In the genomic region with DNA sequence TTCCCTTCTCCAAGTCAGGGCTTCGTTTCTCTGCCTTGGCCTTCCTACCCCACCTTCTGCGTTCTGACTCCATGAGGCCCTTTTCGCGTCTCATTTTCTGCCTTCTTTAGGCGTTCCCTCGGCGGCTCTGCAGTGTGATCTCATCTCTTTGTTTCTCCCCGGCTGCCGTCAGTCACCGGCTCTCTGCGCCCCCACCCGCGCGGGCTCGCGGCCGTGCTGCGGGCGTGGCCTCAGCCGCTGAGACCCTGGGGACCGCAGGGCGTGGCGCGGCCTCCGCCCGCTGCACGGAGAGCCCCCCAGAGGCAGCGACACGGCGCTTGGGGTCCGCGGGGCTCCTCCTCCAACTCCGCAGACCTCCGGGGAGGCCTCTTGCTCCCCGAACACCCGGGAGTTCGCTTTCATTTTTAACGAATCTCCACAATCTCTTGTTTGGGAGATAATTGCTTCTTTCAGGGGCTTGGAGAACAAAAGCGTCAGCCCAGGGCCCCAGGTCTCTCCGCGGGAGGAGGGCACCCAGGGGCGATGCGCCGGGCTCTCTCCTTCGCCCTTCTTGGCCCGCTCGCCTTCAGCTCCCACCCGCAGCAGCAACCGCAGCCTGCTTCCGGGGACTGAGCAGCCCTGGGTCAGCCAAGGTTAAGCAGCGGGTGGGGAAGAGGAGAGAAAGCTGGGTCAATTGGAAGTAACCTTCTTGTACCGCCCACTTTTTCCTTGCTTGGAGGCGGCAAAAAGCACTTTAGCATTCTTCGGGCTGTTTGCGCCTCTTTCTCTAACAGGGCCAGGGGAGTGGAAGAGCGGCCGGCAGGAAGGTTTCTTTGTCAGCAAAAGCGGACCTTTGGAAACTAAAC, we compare ENCODE assay signal across 1 cellular context.
A peak's percentile ranks its signal among the peaks of the same experiment; 100 is the strongest.
TF ChIP-seq lines count a peak whose summit lies in the region.

No MANE protein-coding gene starts in this region.

TF ChIP-seq in HepG2, 621 proteins besides CTCF, POLR2A, EP300 and RAD21 (continued from another document and continues in another):
- TF ChIP-seq, protein P1, sequence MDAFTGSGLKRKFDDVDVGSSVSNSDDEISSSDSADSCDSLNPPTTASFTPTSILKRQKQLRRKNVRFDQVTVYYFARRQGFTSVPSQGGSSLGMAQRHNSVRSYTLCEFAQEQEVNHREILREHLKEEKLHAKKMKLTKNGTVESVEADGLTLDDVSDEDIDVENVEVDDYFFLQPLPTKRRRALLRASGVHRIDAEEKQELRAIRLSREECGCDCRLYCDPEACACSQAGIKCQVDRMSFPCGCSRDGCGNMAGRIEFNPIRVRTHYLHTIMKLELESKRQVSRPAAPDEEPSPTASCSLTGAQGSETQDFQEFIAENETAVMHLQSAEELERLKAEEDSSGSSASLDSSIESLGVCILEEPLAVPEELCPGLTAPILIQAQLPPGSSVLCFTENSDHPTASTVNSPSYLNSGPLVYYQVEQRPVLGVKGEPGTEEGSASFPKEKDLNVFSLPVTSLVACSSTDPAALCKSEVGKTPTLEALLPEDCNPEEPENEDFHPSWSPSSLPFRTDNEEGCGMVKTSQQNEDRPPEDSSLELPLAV (CRISPR knock-in tag; conservative IDR thresholded peaks at IDR 0.05; ENCODE audit: low read depth), result no peak
- peak; percentile 49 for TF ChIP-seq ASH2L (IDR thresholded peaks at IDR 0.05; ENCODE audit: insufficient read length, low read depth, low read length)
- TF ChIP-seq ZNF251 (CRISPR knock-in tag; IDR thresholded peaks at IDR 0.05), result no peak
- no peak for TF ChIP-seq JARID2 (CRISPR knock-in tag; IDR thresholded peaks at IDR 0.05; ENCODE audit: insufficient replicate concordance)
- no peak for TF ChIP-seq ZNF724P (CRISPR knock-in tag; IDR thresholded peaks at IDR 0.05; ENCODE audit: borderline replicate concordance)
- TF ChIP-seq ZNF333 (CRISPR knock-in tag; IDR thresholded peaks at IDR 0.05; ENCODE audit: borderline replicate concordance), result no peak
- TF ChIP-seq MAZ (IDR thresholded peaks at IDR 0.05; ENCODE audit: borderline replicate concordance, low read depth, low read length), result no peak
- TF ChIP-seq MAZ (CRISPR knock-in tag; IDR thresholded peaks at IDR 0.05; ENCODE audit: low read depth), result no peak
- TF ChIP-seq, protein P2, sequence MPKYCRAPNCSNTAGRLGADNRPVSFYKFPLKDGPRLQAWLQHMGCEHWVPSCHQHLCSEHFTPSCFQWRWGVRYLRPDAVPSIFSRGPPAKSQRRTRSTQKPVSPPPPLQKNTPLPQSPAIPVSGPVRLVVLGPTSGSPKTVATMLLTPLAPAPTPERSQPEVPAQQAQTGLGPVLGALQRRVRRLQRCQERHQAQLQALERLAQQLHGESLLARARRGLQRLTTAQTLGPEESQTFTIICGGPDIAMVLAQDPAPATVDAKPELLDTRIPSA (CRISPR knock-in tag; IDR thresholded peaks at IDR 0.05; ENCODE audit: borderline replicate concordance), result no peak
- TF ChIP-seq MED13 (CRISPR knock-in tag; IDR thresholded peaks at IDR 0.05), result 0 out of 2 replicates have a peak, but pooled peaks have one; percentile 21
- no peak for TF ChIP-seq ZNF660 (CRISPR knock-in tag; IDR thresholded peaks at IDR 0.05; ENCODE audit: borderline replicate concordance, low read depth)
- TF ChIP-seq, protein P3, sequence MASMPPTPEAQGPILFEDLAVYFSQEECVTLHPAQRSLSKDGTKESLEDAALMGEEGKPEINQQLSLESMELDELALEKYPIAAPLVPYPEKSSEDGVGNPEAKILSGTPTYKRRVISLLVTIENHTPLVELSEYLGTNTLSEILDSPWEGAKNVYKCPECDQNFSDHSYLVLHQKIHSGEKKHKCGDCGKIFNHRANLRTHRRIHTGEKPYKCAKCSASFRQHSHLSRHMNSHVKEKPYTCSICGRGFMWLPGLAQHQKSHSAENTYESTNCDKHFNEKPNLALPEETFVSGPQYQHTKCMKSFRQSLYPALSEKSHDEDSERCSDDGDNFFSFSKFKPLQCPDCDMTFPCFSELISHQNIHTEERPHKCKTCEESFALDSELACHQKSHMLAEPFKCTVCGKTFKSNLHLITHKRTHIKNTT (CRISPR knock-in tag; IDR thresholded peaks at IDR 0.05), result no peak
- TF ChIP-seq SNAPC2 (CRISPR knock-in tag; IDR thresholded peaks at IDR 0.05), result no peak
- TF ChIP-seq KAT2B (IDR thresholded peaks at IDR 0.05; ENCODE audit: borderline replicate concordance, low read depth, low read length), result no peak
- no peak for TF ChIP-seq ZNF839 (CRISPR knock-in tag; IDR thresholded peaks at IDR 0.05; ENCODE audit: borderline replicate concordance)
- TF ChIP-seq, protein P4, sequence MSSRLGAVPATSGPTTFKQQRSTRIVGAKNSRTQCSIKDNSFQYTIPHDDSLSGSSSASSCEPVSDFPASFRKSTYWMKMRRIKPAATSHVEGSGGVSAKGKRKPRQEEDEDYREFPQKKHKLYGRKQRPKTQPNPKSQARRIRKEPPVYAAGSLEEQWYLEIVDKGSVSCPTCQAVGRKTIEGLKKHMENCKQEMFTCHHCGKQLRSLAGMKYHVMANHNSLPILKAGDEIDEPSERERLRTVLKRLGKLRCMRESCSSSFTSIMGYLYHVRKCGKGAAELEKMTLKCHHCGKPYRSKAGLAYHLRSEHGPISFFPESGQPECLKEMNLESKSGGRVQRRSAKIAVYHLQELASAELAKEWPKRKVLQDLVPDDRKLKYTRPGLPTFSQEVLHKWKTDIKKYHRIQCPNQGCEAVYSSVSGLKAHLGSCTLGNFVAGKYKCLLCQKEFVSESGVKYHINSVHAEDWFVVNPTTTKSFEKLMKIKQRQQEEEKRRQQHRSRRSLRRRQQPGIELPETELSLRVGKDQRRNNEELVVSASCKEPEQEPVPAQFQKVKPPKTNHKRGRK (CRISPR knock-in tag; IDR thresholded peaks at IDR 0.05), result no peak
- TF ChIP-seq TERF1 (CRISPR knock-in tag; IDR thresholded peaks at IDR 0.05), result no peak
- no peak for TF ChIP-seq MTA3 (CRISPR knock-in tag; IDR thresholded peaks at IDR 0.05)
- TF ChIP-seq, protein P5, sequence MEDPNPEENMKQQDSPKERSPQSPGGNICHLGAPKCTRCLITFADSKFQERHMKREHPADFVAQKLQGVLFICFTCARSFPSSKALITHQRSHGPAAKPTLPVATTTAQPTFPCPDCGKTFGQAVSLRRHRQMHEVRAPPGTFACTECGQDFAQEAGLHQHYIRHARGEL (CRISPR knock-in tag; IDR thresholded peaks at IDR 0.05), result no peak
- TF ChIP-seq, protein P6, sequence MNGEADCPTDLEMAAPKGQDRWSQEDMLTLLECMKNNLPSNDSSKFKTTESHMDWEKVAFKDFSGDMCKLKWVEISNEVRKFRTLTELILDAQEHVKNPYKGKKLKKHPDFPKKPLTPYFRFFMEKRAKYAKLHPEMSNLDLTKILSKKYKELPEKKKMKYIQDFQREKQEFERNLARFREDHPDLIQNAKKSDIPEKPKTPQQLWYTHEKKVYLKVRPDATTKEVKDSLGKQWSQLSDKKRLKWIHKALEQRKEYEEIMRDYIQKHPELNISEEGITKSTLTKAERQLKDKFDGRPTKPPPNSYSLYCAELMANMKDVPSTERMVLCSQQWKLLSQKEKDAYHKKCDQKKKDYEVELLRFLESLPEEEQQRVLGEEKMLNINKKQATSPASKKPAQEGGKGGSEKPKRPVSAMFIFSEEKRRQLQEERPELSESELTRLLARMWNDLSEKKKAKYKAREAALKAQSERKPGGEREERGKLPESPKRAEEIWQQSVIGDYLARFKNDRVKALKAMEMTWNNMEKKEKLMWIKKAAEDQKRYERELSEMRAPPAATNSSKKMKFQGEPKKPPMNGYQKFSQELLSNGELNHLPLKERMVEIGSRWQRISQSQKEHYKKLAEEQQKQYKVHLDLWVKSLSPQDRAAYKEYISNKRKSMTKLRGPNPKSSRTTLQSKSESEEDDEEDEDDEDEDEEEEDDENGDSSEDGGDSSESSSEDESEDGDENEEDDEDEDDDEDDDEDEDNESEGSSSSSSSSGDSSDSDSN (CRISPR knock-in tag; IDR thresholded peaks at IDR 0.05), result peak; percentile 44; the same call in 1 of the 2 replicates
- TF ChIP-seq ZNF790 (CRISPR knock-in tag; IDR thresholded peaks at IDR 0.05; ENCODE audit: borderline replicate concordance), result no peak
- TF ChIP-seq, protein P7, sequence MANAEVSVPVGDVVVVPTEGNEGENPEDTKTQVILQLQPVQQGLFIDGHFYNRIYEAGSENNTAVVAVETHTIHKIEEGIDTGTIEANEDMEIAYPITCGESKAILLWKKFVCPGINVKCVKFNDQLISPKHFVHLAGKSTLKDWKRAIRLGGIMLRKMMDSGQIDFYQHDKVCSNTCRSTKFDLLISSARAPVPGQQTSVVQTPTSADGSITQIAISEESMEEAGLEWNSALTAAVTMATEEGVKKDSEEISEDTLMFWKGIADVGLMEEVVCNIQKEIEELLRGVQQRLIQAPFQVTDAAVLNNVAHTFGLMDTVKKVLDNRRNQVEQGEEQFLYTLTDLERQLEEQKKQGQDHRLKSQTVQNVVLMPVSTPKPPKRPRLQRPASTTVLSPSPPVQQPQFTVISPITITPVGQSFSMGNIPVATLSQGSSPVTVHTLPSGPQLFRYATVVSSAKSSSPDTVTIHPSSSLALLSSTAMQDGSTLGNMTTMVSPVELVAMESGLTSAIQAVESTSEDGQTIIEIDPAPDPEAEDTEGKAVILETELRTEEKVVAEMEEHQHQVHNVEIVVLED (CRISPR knock-in tag; IDR thresholded peaks at IDR 0.05; ENCODE audit: borderline replicate concordance), result no peak
- TF ChIP-seq ZFP36L2 (CRISPR knock-in tag; IDR thresholded peaks at IDR 0.05), result no peak
- TF ChIP-seq, protein P8, sequence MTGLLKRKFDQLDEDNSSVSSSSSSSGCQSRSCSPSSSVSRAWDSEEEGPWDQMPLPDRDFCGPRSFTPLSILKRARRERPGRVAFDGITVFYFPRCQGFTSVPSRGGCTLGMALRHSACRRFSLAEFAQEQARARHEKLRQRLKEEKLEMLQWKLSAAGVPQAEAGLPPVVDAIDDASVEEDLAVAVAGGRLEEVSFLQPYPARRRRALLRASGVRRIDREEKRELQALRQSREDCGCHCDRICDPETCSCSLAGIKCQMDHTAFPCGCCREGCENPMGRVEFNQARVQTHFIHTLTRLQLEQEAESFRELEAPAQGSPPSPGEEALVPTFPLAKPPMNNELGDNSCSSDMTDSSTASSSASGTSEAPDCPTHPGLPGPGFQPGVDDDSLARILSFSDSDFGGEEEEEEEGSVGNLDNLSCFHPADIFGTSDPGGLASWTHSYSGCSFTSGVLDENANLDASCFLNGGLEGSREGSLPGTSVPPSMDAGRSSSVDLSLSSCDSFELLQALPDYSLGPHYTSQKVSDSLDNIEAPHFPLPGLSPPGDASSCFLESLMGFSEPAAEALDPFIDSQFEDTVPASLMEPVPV (CRISPR knock-in tag; IDR thresholded peaks at IDR 0.05), result no peak
- TF ChIP-seq, protein P9, sequence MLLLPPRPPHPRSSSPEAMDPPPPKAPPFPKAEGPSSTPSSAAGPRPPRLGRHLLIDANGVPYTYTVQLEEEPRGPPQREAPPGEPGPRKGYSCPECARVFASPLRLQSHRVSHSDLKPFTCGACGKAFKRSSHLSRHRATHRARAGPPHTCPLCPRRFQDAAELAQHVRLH (CRISPR knock-in tag; IDR thresholded peaks at IDR 0.05; ENCODE audit: borderline replicate concordance, low read depth), result no peak
- TF ChIP-seq LRRFIP1 (CRISPR knock-in tag; conservative IDR thresholded peaks at IDR 0.05), result no peak
- TF ChIP-seq, protein P10, sequence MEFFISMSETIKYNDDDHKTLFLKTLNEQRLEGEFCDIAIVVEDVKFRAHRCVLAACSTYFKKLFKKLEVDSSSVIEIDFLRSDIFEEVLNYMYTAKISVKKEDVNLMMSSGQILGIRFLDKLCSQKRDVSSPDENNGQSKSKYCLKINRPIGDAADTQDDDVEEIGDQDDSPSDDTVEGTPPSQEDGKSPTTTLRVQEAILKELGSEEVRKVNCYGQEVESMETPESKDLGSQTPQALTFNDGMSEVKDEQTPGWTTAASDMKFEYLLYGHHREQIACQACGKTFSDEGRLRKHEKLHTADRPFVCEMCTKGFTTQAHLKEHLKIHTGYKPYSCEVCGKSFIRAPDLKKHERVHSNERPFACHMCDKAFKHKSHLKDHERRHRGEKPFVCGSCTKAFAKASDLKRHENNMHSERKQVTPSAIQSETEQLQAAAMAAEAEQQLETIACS (CRISPR knock-in tag; IDR thresholded peaks at IDR 0.05), result no peak
- TF ChIP-seq ZNF639 (CRISPR knock-in tag; conservative IDR thresholded peaks at IDR 0.05), result no peak
- no peak for TF ChIP-seq RCOR2 (CRISPR knock-in tag; IDR thresholded peaks at IDR 0.05)
- peak; percentile 45; the same call in 1 of the 2 replicates for TF ChIP-seq ZNF547 (CRISPR knock-in tag; IDR thresholded peaks at IDR 0.05)
